In genomic region chr15:67109141-67110034, GRCh38 we compare ENCODE assay signal across 8 cellular contexts. TPM values are rescaled to one million over a fixed set of nuclear protein-coding genes. Genes with fewer than 3 reads are reported as not detected.
DNase-seq lines count a peak whose midpoint lies in the region; ATAC-seq and TF ChIP-seq lines count a peak whose summit lies in the region.

No MANE protein-coding gene starts in this region.

- ATAC-seq in GM19467 (IDR thresholded peaks at IDR 0.05; ENCODE audit: unreplicated experiment), result peak; percentile 71

- H3K27ac ChIP-seq in muscle layer of colon (ENCODE audit: low read depth, low read length), result peak overlapping the region; percentile 49

- H3K9me3 Mint-ChIP-seq in chondrocyte (ENCODE audit: low read depth), result peaks cover 9% of the 10 kb centered on the region

- no peak overlapping the region for H3K9ac ChIP-seq in muscle layer of colon (ENCODE audit: low read length)

- H3K36me3 Mint-ChIP-seq in chondrocyte (ENCODE audit: low read depth), result peaks cover 3% of the 10 kb centered on the region

- TF ChIP-seq CTCF in AG10803 (conservative IDR thresholded peaks at IDR 0.05; ENCODE audit: low read length), result no peak
- TF ChIP-seq CTCF in chondrocyte (IDR thresholded peaks at IDR 0.05), result no peak

- H3K4me3 ChIP-seq in AG10803 (ENCODE audit: low read length) (no peak overlapping the region), muscle layer of colon (ENCODE audit: low read depth in 1 of 2, low read length in 2 of 2) (no peak overlapping the region)

- H3K27me3 ChIP-seq in muscle layer of colon (ENCODE audit: control insufficient read depth in 1 of 2, insufficient read depth in 2 of 2, low read length in 2 of 2), result no peaks in the 10 kb centered on the region

- peaks cover 68% of the 10 kb centered on the region for H3K4me1 Mint-ChIP-seq in chondrocyte (ENCODE audit: low read depth)

- H3K4me3 Mint-ChIP-seq in chondrocyte (ENCODE audit: unreplicated experiment), result peak overlapping the region; percentile 10

- H3K36me3 ChIP-seq in muscle layer of colon (ENCODE audit: insufficient read depth, low read length), result no peaks in the 10 kb centered on the region

- peak overlapping the region; percentile 93 for H3K27ac Mint-ChIP-seq in chondrocyte (ENCODE audit: unreplicated experiment)

- H3K9me3 ChIP-seq in muscle layer of colon (ENCODE audit: low read length), result no peaks in the 10 kb centered on the region

- DNase-seq in AG10803 (ENCODE audit: low read depth) (peak; percentile 97), M059J (ENCODE audit: low read depth) (peak; percentile 99), chondrocyte (ENCODE audit: low spot score) (no peak), DMS79 treated with DMSO at 0.1 percent for 48 hours (lab: John Stamatoyannopoulos, UW) (no peak), iPS-NIHi7 (ENCODE audit: extremely low spot score) (no peak), KG1 (lab: John Stamatoyannopoulos, UW) (no peak)

- no peaks in the 10 kb centered on the region for H3K27me3 Mint-ChIP-seq in chondrocyte (ENCODE audit: low read depth)

- peaks cover 56% of the 10 kb centered on the region for H3K4me1 ChIP-seq in muscle layer of colon (ENCODE audit: insufficient read depth, low read length)

RNA-seq across cellular contexts. Expression of gene SMAD3, which starts 44.0 kb away (rescaled TPM):
- total RNA-seq in M059J (2014; rRNA removed; shearing (Covaris generic)), result 32.6 and 46.7 TPM in 2 replicates
- 19.0 to 27.2 TPM (median 23.2 TPM) in 3 replicates for total RNA-seq in chondrocyte

Comparison
In these comparisons a context has a peak if more than half of its experiments do, and no peak if none do; other contexts are left out.
1. DNase-seq: peak in AG10803 (single experiment) and M059J (single experiment); none in chondrocyte (single experiment), DMS79 treated with DMSO at 0.1 percent for 48 hours (single experiment), iPS-NIHi7 (single experiment) and KG1 (single experiment).